ENCODE assay signal across 8 cellular contexts in the genomic region with DNA sequence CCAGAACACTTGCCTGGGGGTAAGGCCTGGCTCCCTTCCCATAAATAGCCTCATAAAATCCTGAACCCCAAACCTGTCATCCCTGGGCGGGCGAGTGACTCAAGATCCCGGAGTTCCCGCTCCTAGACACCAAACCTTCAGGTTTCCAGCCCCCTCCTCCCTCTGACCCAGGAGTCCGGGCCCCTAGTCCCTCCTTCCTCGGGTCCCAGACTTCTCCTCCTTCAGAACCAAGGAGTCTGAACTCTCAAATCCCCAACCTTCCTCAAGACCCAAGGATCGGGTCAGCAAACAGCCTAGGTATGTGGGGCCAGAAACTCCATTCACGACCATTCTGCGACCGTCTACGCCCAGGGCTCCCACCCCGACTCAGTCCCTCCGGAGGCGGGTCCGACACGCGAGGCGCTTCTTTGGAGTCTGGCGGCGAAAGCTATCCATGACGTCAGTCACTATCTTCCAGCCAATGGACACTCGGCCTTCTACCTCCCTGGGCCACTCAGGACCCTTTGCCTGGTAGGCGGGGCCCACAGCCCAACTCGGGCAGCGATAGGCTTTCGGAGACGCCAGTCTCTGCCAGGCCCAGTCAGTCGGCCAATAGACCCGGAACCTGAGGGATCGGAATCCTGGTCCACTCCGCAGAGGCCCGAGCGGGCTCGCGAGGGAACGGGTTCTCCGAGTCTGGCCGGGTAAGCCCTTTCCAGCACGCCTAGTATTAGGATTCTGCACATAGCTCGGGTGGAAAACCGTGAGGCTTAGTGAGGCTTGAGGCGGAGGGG. TPM values are rescaled to one million over a fixed set of nuclear protein-coding genes. Genes with fewer than 3 reads are reported as not detected.
A peak's percentile ranks its signal among the peaks of the same experiment; 100 is the strongest.
DNase-seq lines count a peak whose midpoint lies in the region; ATAC-seq, FAIRE-seq and TF ChIP-seq lines count a peak whose summit lies in the region.

No MANE protein-coding gene starts in this region.

- H3K9ac ChIP-seq in H1 (replicated peaks in 1 of 4; ENCODE audit: extremely low read depth in 1 of 4, low read depth in 3 of 4, low read length in 3 of 4): peak overlapping the region; percentile 54 to 93 (median 74)

- no peaks in the 10 kb centered on the region for H3K9me3 ChIP-seq in H1 (ENCODE audit: insufficient read depth in 2 of 2, low read depth in 1 of 2, low read length in 1 of 2)

- peak; percentile 90 for ATAC-seq in GM21360 (IDR thresholded peaks at IDR 0.05; ENCODE audit: unreplicated experiment)
- ATAC-seq in activated CD8-positive, alpha-beta memory T cell treated with anti-CD3 and anti-CD28 coated beads, Interleukin-2, amount 10 ng/mL, durations not matched to agents 7 days and 5 days: peak; percentile 99
- peak; percentile 92 for ATAC-seq in memory B cell (ENCODE audit: low read depth)

- peaks cover 7% of the 10 kb centered on the region for H3K79me1 ChIP-seq in H1 (ENCODE audit: low read depth, low read length)

- peak overlapping the region; percentile 91 for H2BK5ac ChIP-seq in H1 (ENCODE audit: low read depth, low read length)

- no peak overlapping the region for H3K14ac ChIP-seq in H1 (ENCODE audit: insufficient read length)

- H4K20me1 ChIP-seq in H1 (replicated peaks in 1 of 2; ENCODE audit: control insufficient read depth in 1 of 2, insufficient read depth in 2 of 2, low read length in 2 of 2): peaks cover 0 to 15% of the 10 kb centered on the region in 2 experiments

- no peaks in the 10 kb centered on the region; a peak in 1 of 7 replicates for H3K27me3 ChIP-seq in H1 (replicated peaks in 1 of 4; ENCODE audit: control insufficient read depth in 3 of 4, extremely low read depth in 1 of 4, insufficient read depth in 3 of 4, low read length in 3 of 4)

- H3K79me2 ChIP-seq in H1 (ENCODE audit: control insufficient read depth in 1 of 2, insufficient read depth in 2 of 2, low read length in 2 of 2): peaks cover 0 to 6% of the 10 kb centered on the region in 2 experiments; a peak in 1 of 4 replicates

- H4K91ac ChIP-seq in H1 (replicated peaks; ENCODE audit: insufficient read length, low read length): peak overlapping the region; percentile 59

- peak overlapping the region; percentile 81 to 89 (median 86) for H3K4me3 ChIP-seq in H1 (ENCODE audit: extremely low read depth in 1 of 4, insufficient read depth in 2 of 4, low read depth in 3 of 4, low read length in 4 of 4)

- peak; percentile 98 for FAIRE-seq in H1 (lab: Jason Lieb, UNC)

- H3K23me2 ChIP-seq in H1 (ENCODE audit: low read depth, low read length): peaks cover 9% of the 10 kb centered on the region; the same call in 1 of the 2 replicates

- no peak overlapping the region for H2AK5ac ChIP-seq in H1 (ENCODE audit: low read depth, low read length)

- TF ChIP-seq EP300 in H1 (IDR thresholded peaks at IDR 0.05; ENCODE audit: borderline replicate concordance in 1 of 2, low read depth in 2 of 2, low read length in 2 of 2): no peak

- no peak; a peak in 1 of 4 replicates for TF ChIP-seq RAD21 in H1 (IDR thresholded peaks at IDR 0.05 in 1 of 2, conservative IDR thresholded peaks at IDR 0.05 in 1 of 2; ENCODE audit: low read depth in 2 of 2, low read length in 2 of 2)

- H4K8ac ChIP-seq in H1 (ENCODE audit: extremely low read depth, insufficient read depth, low read length): peak overlapping the region; percentile 78; the same call in 1 of the 2 replicates

- H3K4me1 Mint-ChIP-seq in activated CD8-positive, alpha-beta memory T cell treated with anti-CD3 and anti-CD28 coated beads, Interleukin-2, amount 10 ng/mL, durations not matched to agents 7 days and 5 days: peaks cover 29% of the 10 kb centered on the region
- H3K4me1 Mint-ChIP-seq in memory B cell: peaks cover 30% of the 10 kb centered on the region

- H2AFZ ChIP-seq in H1 (ENCODE audit: low read length): peak overlapping the region; percentile 88

- H3K36me3 ChIP-seq in H1 (ENCODE audit: control insufficient read depth in 2 of 4, insufficient read depth in 4 of 4, low read length in 3 of 4): no peaks in the 10 kb centered on the region

- H3K9me3 Mint-ChIP-seq in activated CD8-positive, alpha-beta memory T cell treated with anti-CD3 and anti-CD28 coated beads, Interleukin-2, amount 10 ng/mL, durations not matched to agents 7 days and 5 days (ENCODE audit: low read depth): no peaks in the 10 kb centered on the region
- no peaks in the 10 kb centered on the region for H3K9me3 Mint-ChIP-seq in memory B cell

- peak overlapping the region; percentile 90 for H3K27ac Mint-ChIP-seq in activated CD8-positive, alpha-beta memory T cell treated with anti-CD3 and anti-CD28 coated beads, Interleukin-2, amount 10 ng/mL, durations not matched to agents 7 days and 5 days
- peak overlapping the region; percentile 79 for H3K27ac Mint-ChIP-seq in memory B cell

- TF ChIP-seq POLR2A in H1 (IDR thresholded peaks at IDR 0.05; ENCODE audit: control extremely low read depth in 1 of 2, low read depth in 2 of 2, low read length in 2 of 2): peak; percentile 72 to 82

- DNase-seq in COLO668 (lab: John Stamatoyannopoulos, UW; ENCODE audit: unreplicated experiment) (peak; percentile 97), HT-29 (ENCODE audit: low spot score) (peak; percentile 100), NOMO-1 treated with DMSO at 0.1 percent for 48 hours (lab: John Stamatoyannopoulos, UW; ENCODE audit: unreplicated experiment) (peak; percentile 98), H1 (ENCODE audit: low read depth in 1 of 2, low spot score in 2 of 2) (peak; percentile 97 to 100), memory B cell (ENCODE audit: low spot score in 2 of 2) (peak; percentile 92 to 93)
- DNase-seq in activated CD8-positive, alpha-beta memory T cell treated with anti-CD3 and anti-CD28 coated beads, Interleukin-2, amount 10 ng/mL, durations not matched to agents 7 days and 5 days: peak; percentile 99
- peak; percentile 85 for DNase-seq in stimulated activated CD8-positive, alpha-beta memory T cell treated with anti-CD3 and anti-CD28 coated beads, Interleukin-12 subunit alpha, Interleukin-12 subunit beta, amount 100 ng/mL, for 1 hour (ENCODE audit: low read depth)

- H3K4me3 Mint-ChIP-seq in activated CD8-positive, alpha-beta memory T cell treated with anti-CD3 and anti-CD28 coated beads, Interleukin-2, amount 10 ng/mL, durations not matched to agents 7 days and 5 days: peak overlapping the region; percentile 81
- H3K4me3 Mint-ChIP-seq in memory B cell: peak overlapping the region; percentile 88

- H2BK15ac ChIP-seq in H1 (ENCODE audit: low read length): no peak overlapping the region

- H3K4me1 ChIP-seq in H1 (replicated peaks in 1 of 4; ENCODE audit: control insufficient read depth in 3 of 4, insufficient read depth in 4 of 4, low read length in 3 of 4): peaks cover 6 to 10% (median 8%) of the 10 kb centered on the region in 4 experiments; a peak in 6 of 7 replicates

- H3K27ac ChIP-seq in H1 (ENCODE audit: low read depth, low read length): peak overlapping the region; percentile 54; the same call in 1 of the 2 replicates

- peak overlapping the region; percentile 94 for H3K4ac ChIP-seq in H1 (replicated peaks; ENCODE audit: insufficient read length, low read depth, low read length)

- no peak overlapping the region for H2BK20ac ChIP-seq in H1 (ENCODE audit: low read length)

- POLR2A ChIA-PET in H1 (lab: Charles Lee; ENCODE audit: partially characterized antibody): interaction anchor here (0.6 to 7.7 kb wide), 13 partner anchors 8 to 152 kb away, joined by 3 to 47 read pairs (median 5); a partner anchor contains a TSS

- peaks cover 9% of the 10 kb centered on the region for H3K27me3 Mint-ChIP-seq in activated CD8-positive, alpha-beta memory T cell treated with anti-CD3 and anti-CD28 coated beads, Interleukin-2, amount 10 ng/mL, durations not matched to agents 7 days and 5 days
- H3K27me3 Mint-ChIP-seq in memory B cell: peaks cover 3% of the 10 kb centered on the region

- peak overlapping the region; percentile 64 for H4K5ac ChIP-seq in H1 (ENCODE audit: insufficient read length, low read depth, low read length)

- H3K56ac ChIP-seq in H1 (replicated peaks; ENCODE audit: insufficient read length, low read depth, low read length): peak overlapping the region; percentile 88

- 2% methylated on average over 42 of the region's 42 CpGs; no CpG with 5 or more reads in 1 of the 2 experiments for WGBS in H1 (ENCODE audit: extremely low coverage in 1 of 2, insufficient coverage in 1 of 2, insufficient read length in 1 of 2, insufficient replicate concordance in 2 of 2, low coverage in 1 of 2, low lambda C conversion rate in 2 of 2, missing lambda C conversion rate in 1 of 2), 2 experiments

- no peak for TF ChIP-seq CTCF in H1 (IDR thresholded peaks at IDR 0.05; ENCODE audit: control extremely low read depth in 1 of 3, insufficient read depth in 1 of 3, low read depth in 1 of 3, low read length in 3 of 3)

- H3K23ac ChIP-seq in H1 (ENCODE audit: insufficient read length): no peak overlapping the region

- CTCF ChIA-PET in activated CD8-positive, alpha-beta memory T cell treated with anti-CD3 and anti-CD28 coated beads, Interleukin-2, amount 10 ng/mL, durations not matched to agents 7 days and 5 days (lab: Charles Lee): interaction anchor here (0.6 to 5.9 kb wide), 13 partner anchors 10 to 272 kb away, joined by 3 to 29 read pairs (median 4); a partner anchor contains a TSS
- CTCF ChIA-PET in H1 (lab: Charles Lee; ENCODE audit: partially characterized antibody): interaction anchor here (0.6 to 3.1 kb wide), 19 partner anchors 10 to 462 kb away, joined by 3 to 15 read pairs (median 3); no protein-coding TSS in a partner anchor

- peak overlapping the region; percentile 60; the same call in 1 of the 2 replicates for H2BK12ac ChIP-seq in H1 (ENCODE audit: low read depth, low read length)

- peaks cover 2% of the 10 kb centered on the region for H3K36me3 Mint-ChIP-seq in activated CD8-positive, alpha-beta memory T cell treated with anti-CD3 and anti-CD28 coated beads, Interleukin-2, amount 10 ng/mL, durations not matched to agents 7 days and 5 days
- H3K36me3 Mint-ChIP-seq in memory B cell: no peaks in the 10 kb centered on the region

- H3K4me2 ChIP-seq in H1 (ENCODE audit: insufficient read depth in 1 of 2, low read depth in 2 of 2, low read length in 2 of 2): peak overlapping the region; percentile 84 to 89

- peak overlapping the region; percentile 91 for H3K18ac ChIP-seq in H1 (ENCODE audit: extremely low read depth, low read length)

- no peak overlapping the region for H2BK120ac ChIP-seq in H1 (replicated peaks; ENCODE audit: low read depth, low read length)

RNA-seq across cellular contexts. Expression of a gene that starts 6.6 kb away (rescaled TPM):
- 4.3 and 6.6 TPM in 2 replicates for total RNA-seq in HT-29 (2014; rRNA removed; shearing (Covaris generic))
- not detected for total RNA-seq in activated CD8-positive, alpha-beta memory T cell treated with anti-CD3 and anti-CD28 coated beads, Interleukin-2, amount 10 ng/mL, durations not matched to agents 7 days and 5 days
- total RNA-seq in H1 (2021; fragmentation: NEBNext Ultra II Directional; extraction: Animal tissue kit (Norgen Biotek cat#: 25700)): 8.9 and 12.6 TPM in 2 replicates
- 31.5 and 54.3 TPM in 2 replicates for polyA plus RNA-seq in H1 (2011; rRNA removed)
- 22.7 TPM for polyA plus RNA-seq in H1 (2011; cell fraction: cytosol; rRNA removed)
- polyA plus RNA-seq in H1 (2011; cell fraction: nucleus; rRNA removed): 26.0 TPM
- 9.3 to 41.6 TPM (median 27.4 TPM) in 4 replicates for polyA plus RNA-seq in H1 (2012, experiment 1 of 2)
- polyA plus RNA-seq in H1 (2012, experiment 2 of 2): 6.6 TPM
- polyA plus RNA-seq in H1 (2013, experiment 1 of 2): 39.2 TPM
- polyA plus RNA-seq in H1 (2013, experiment 2 of 2): 41.9 TPM
- polyA minus RNA-seq in H1 (2011; rRNA and poly(A)+ RNA removed): 3.0 TPM in 2 replicates
- 7.1 TPM for polyA minus RNA-seq in H1 (2011; cell fraction: cytosol; rRNA and poly(A)+ RNA removed)
- 4.8 TPM for polyA minus RNA-seq in H1 (2011; cell fraction: nucleus; rRNA and poly(A)+ RNA removed)

RNA-seq across cellular contexts. Expression of a gene that starts 30.5 kb away (rescaled TPM):
- total RNA-seq in HT-29 (2014; rRNA removed; shearing (Covaris generic)): 88.7 and 91.3 TPM in 2 replicates
- 10 to 100 TPM; 41.5 to 44.6 TPM for total RNA-seq in activated CD8-positive, alpha-beta memory T cell treated with anti-CD3 and anti-CD28 coated beads, Interleukin-2, amount 10 ng/mL, durations not matched to agents 7 days and 5 days
- total RNA-seq in H1 (2021; fragmentation: NEBNext Ultra II Directional; extraction: Animal tissue kit (Norgen Biotek cat#: 25700)): 12.5 and 15.9 TPM in 2 replicates
- 8.7 and 17.0 TPM in 2 replicates for polyA plus RNA-seq in H1 (2011; rRNA removed)
- 10.3 TPM for polyA plus RNA-seq in H1 (2011; cell fraction: cytosol; rRNA removed)
- 15.3 TPM for polyA plus RNA-seq in H1 (2011; cell fraction: nucleus; rRNA removed)
- 5.6 to 13.0 TPM (median 9.4 TPM) in 4 replicates for polyA plus RNA-seq in H1 (2012, experiment 1 of 2)
- polyA plus RNA-seq in H1 (2012, experiment 2 of 2): 5.2 TPM
- 6.4 TPM for polyA plus RNA-seq in H1 (2013, experiment 1 of 2)
- 5.8 TPM for polyA plus RNA-seq in H1 (2013, experiment 2 of 2)
- polyA minus RNA-seq in H1 (2011; rRNA and poly(A)+ RNA removed): 3.5 and 7.4 TPM in 2 replicates
- polyA minus RNA-seq in H1 (2011; cell fraction: cytosol; rRNA and poly(A)+ RNA removed): 10.0 TPM
- polyA minus RNA-seq in H1 (2011; cell fraction: nucleus; rRNA and poly(A)+ RNA removed): 18.8 TPM

RNA-seq across cellular contexts. Expression of a gene that starts 46.0 kb away (rescaled TPM):
- total RNA-seq in HT-29 (2014; rRNA removed; shearing (Covaris generic)): 0.61 TPM in 1 of 2 replicates, not detected in the other
- not detected for total RNA-seq in activated CD8-positive, alpha-beta memory T cell treated with anti-CD3 and anti-CD28 coated beads, Interleukin-2, amount 10 ng/mL, durations not matched to agents 7 days and 5 days
- not detected in 2 replicates for total RNA-seq in H1 (2021; fragmentation: NEBNext Ultra II Directional; extraction: Animal tissue kit (Norgen Biotek cat#: 25700))
- polyA plus RNA-seq in H1 (2011; rRNA removed): 0.11 TPM in 1 of 2 replicates, not detected in the other
- polyA plus RNA-seq in H1 (2011; cell fraction: cytosol; rRNA removed): 0.09 TPM
- not detected for polyA plus RNA-seq in H1 (2011; cell fraction: nucleus; rRNA removed)
- polyA plus RNA-seq in H1 (2012, experiment 1 of 2): not detected in 4 replicates
- not detected for polyA plus RNA-seq in H1 (2012, experiment 2 of 2)
- not detected for polyA plus RNA-seq in H1 (2013, experiment 1 of 2)
- polyA plus RNA-seq in H1 (2013, experiment 2 of 2): 0.06 TPM
- not detected in 2 replicates for polyA minus RNA-seq in H1 (2011; rRNA and poly(A)+ RNA removed)
- not detected for polyA minus RNA-seq in H1 (2011; cell fraction: cytosol; rRNA and poly(A)+ RNA removed)
- polyA minus RNA-seq in H1 (2011; cell fraction: nucleus; rRNA and poly(A)+ RNA removed): not detected

Comparison
In these comparisons a context has a peak if more than half of its experiments do, and no peak if none do; other contexts are left out.
1. Peak in every context shown above with its lines: DNase-seq, ATAC-seq, H3K4me3 ChIP-seq and H3K27ac ChIP-seq.